ENCODE assay signal across 14 cellular contexts in genomic region chr11:117411736-117412135, GRCh38.
DNase-seq lines count a peak whose midpoint lies in the region; ATAC-seq and TF ChIP-seq lines count a peak whose summit lies in the region.
"Had no signal": no experiment of that assay in that cellular context is flagged by ENCODE, and none has a peak within 500 bp of the region (broad histone marks: within the 10 kb centered on the region; RNA-seq: fewer than 3 reads in every experiment).

No MANE protein-coding gene starts in this region.

- no peaks in the 10 kb centered on the region for H3K36me3 ChIP-seq in breast epithelium

- intact Hi-C loops in sciatic nerve (cut with DNase I) (no loop called here), breast epithelium (cut with DNase I; ENCODE audit: low total_unique reads) (no loop called here)

- no peak for TF ChIP-seq POLR2A in breast epithelium (IDR thresholded peaks at IDR 0.05)

- no peak overlapping the region for H3K27ac ChIP-seq in breast epithelium
- H3K27ac ChIP-seq: BLaER1, GM23248 had no signal

- DNase-seq in activated effector memory CD4-positive, alpha-beta T cell treated with anti-CD3 and anti-CD28 coated beads, Interleukin-2, amount 50 U/mL, for 16 hours: peak; percentile 34
- no peak for DNase-seq in activated effector memory CD4-positive, alpha-beta T cell treated with Interleukin-2 at 50 U/mL for 16 hours
- DNase-seq in mesenteric fat pad (ENCODE audit: low spot score) (peak; percentile 77), sciatic nerve (ENCODE audit: low spot score) (peak; percentile 34), T-helper 1 cell (no peak), breast epithelium (ENCODE audit: low spot score in 2 of 2) (no peak)
- DNase-seq: 8988T; AML-193; CD8-positive, alpha-beta memory T cell; DND-41; GM23248 had no signal

- ATAC-seq in sciatic nerve (no peak), GM21717 (IDR thresholded peaks at IDR 0.05; ENCODE audit: unreplicated experiment) (no peak)

- no peaks in the 10 kb centered on the region for H3K4me1 ChIP-seq in breast epithelium
- H3K4me1 ChIP-seq: Caco-2 had no signal

- TF ChIP-seq CTCF in breast epithelium (IDR thresholded peaks at IDR 0.05): no peak

- no peaks in the 10 kb centered on the region for H3K9me3 ChIP-seq in breast epithelium
- H3K9me3 ChIP-seq: Caco-2 had no signal

- no peaks in the 10 kb centered on the region for H3K27me3 ChIP-seq in breast epithelium
- H3K27me3 ChIP-seq: BLaER1 had no signal

- no peak overlapping the region for H3K4me3 ChIP-seq in breast epithelium
- H3K4me3 ChIP-seq: BLaER1, GM23248 had no signal

Comparison
In these comparisons a context has a peak if more than half of its experiments do, and no peak if none do; other contexts are left out.
1. DNase-seq: peak in activated effector memory CD4-positive, alpha-beta T cell treated with anti-CD3 and anti-CD28 coated beads, Interleukin-2, amount 50 U/mL, for 16 hours (single experiment), mesenteric fat pad (single experiment) and sciatic nerve (single experiment); none in activated effector memory CD4-positive, alpha-beta T cell treated with Interleukin-2 at 50 U/mL for 16 hours (single experiment), T-helper 1 cell (0 of 5) and breast epithelium (0 of 2).